In the genomic region with DNA sequence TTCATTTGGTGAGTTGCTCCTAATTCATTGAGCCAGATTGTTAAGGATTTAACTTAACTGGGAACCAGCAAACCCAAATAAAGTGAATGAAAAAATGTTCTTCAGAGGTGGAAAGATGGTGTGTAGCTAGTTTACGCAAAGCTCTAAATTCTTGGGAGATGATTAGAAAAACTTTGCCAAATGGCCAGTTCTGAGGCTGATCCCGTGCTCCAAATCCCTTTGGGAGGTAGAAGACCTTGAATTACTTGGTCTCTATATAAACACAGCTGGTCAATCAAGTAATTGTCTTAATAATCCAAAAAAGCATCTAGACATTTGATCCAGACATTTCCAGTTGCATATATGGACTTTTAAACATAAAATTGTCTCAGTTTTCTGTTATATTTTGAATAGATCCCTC, we compare ENCODE assay signal across 18 cellular contexts. TPM values are rescaled to one million over a fixed set of nuclear protein-coding genes. Genes with fewer than 3 reads are reported as not detected.
DNase-seq lines count a peak whose midpoint lies in the region; ATAC-seq and TF ChIP-seq lines count a peak whose summit lies in the region.
"Had no signal": no experiment of that assay in that cellular context is flagged by ENCODE, and none has a peak within 500 bp of the region (broad histone marks: within the 10 kb centered on the region; RNA-seq: fewer than 3 reads in every experiment).

No MANE protein-coding gene starts in this region.

- H3K4me1 ChIP-seq in GM23248 (ENCODE audit: insufficient read depth): no peaks in the 10 kb centered on the region
- H3K4me1 ChIP-seq: HAP-1, SJSA1 had no signal

- no peak overlapping the region for H2AFZ ChIP-seq in GM23248

- H3K4me3 ChIP-seq in fibroblast of mammary gland (ENCODE audit: control insufficient read depth, low read depth, low read length) (no peak overlapping the region), GM23248 (no peak overlapping the region)
- H3K4me3 ChIP-seq: BLaER1 treated with 17β-estradiol and CSF1 and Interleukin-3, amounts not matched to agents 10 nM and 100 nM; GM12878; HAP-1; SJSA1 had no signal

- H3K9me3 ChIP-seq in GM23248 (ENCODE audit: low read depth): no peaks in the 10 kb centered on the region
- H3K9me3 ChIP-seq: HAP-1, SJSA1 had no signal

- no peaks in the 10 kb centered on the region for H3K9me2 ChIP-seq in GM23248 (ENCODE audit: insufficient read depth)

- 29 to 34% methylated on average over 2 of the region's 2 CpGs for WGBS in GM23248 (ENCODE audit: low coverage in 1 of 2, low lambda C conversion rate in 2 of 2, missing lambda C conversion rate in 2 of 2), 2 experiments

- no peaks in the 10 kb centered on the region for H3K36me3 ChIP-seq in GM23248 (ENCODE audit: low read depth)
- H3K36me3 ChIP-seq: BLaER1 treated with 17β-estradiol and CSF1 and Interleukin-3, amounts not matched to agents 10 nM and 100 nM; HAP-1; SJSA1 had no signal

- in situ Hi-C loops in GM23248 (cut with MboI): no loop called here

- peak in 2 of 3 experiments; percentile 62 to 92 for DNase-seq in NCI-H1417 (lab: John Stamatoyannopoulos, UW)
- no peak for DNase-seq in NCI-H1417 treated with DMSO at 0.1 percent for 48 hours (lab: John Stamatoyannopoulos, UW)
- DNase-seq in NCI-H1930 (lab: John Stamatoyannopoulos, UW): peak; percentile 73 to 87
- DNase-seq in NCI-H748 treated with DMSO at 0.1 percent for 48 hours (lab: John Stamatoyannopoulos, UW): peak; percentile 89
- peak; percentile 53 for DNase-seq in fibroblast of mammary gland (ENCODE audit: low read depth)
- no peak for DNase-seq in GM23248
- no peak for DNase-seq in OCI-M1 (lab: John Stamatoyannopoulos, UW)
- DNase-seq: 8988T, IMR-90, Kasumi-1, NCI-H1694, NCI-H2227 treated with DMSO at 0.1 percent for 48 hours, NCI-H526 treated with DMSO at 0.1 percent for 48 hours had no signal

- H3K27me3 ChIP-seq in GM23248 (replicated peaks; ENCODE audit: insufficient read depth): peaks cover 4% of the 10 kb centered on the region; the same call in 1 of the 2 replicates
- H3K27me3 ChIP-seq: BLaER1 treated with 17β-estradiol and CSF1 and Interleukin-3, amounts not matched to agents 10 nM and 100 nM; SJSA1 had no signal

- no peaks in the 10 kb centered on the region for H3F3A ChIP-seq in GM23248 (ENCODE audit: insufficient read depth)

- H4K20me1 ChIP-seq in GM23248 (ENCODE audit: insufficient read depth): no peaks in the 10 kb centered on the region
- H4K20me1 ChIP-seq: BLaER1 treated with 17β-estradiol and CSF1 and Interleukin-3, amounts not matched to agents 10 nM and 100 nM had no signal

- no peak overlapping the region for H3K4me2 ChIP-seq in GM23248 (ENCODE audit: unreplicated experiment)

- no peak for ATAC-seq in HG03439 (IDR thresholded peaks at IDR 0.05; ENCODE audit: unreplicated experiment)
- ATAC-seq: GM12878 had no signal

- no peaks in the 10 kb centered on the region for H3K79me2 ChIP-seq in GM23248 (ENCODE audit: insufficient read depth)

- no peak for TF ChIP-seq CTCF in fibroblast of mammary gland (conservative IDR thresholded peaks at IDR 0.05; ENCODE audit: control insufficient read depth, insufficient read depth, low read depth, low read length)

- no peak overlapping the region for H3K9ac ChIP-seq in GM23248
- H3K9ac ChIP-seq: BLaER1 treated with 17β-estradiol and CSF1 and Interleukin-3, amounts not matched to agents 10 nM and 100 nM had no signal

- H3K27ac ChIP-seq in GM23248: no peak overlapping the region
- H3K27ac ChIP-seq: SJSA1 had no signal

RNA-seq across cellular contexts. Expression of gene ACTL7B, which starts 11.4 kb away (rescaled TPM):
- total RNA-seq in GM23248 (2014; rRNA removed; shearing (Covaris generic)): not detected in 2 replicates
- polyA plus RNA-seq in GM23248 (2016; fragmentation: Nextera tagmentation; extraction: Ambion mirVana): not detected in 2 replicates
- total RNA-seq: GM12878, IMR-90, SJSA1 had no signal
- polyA plus RNA-seq: GM12878, IMR-90 had no signal

RNA-seq across cellular contexts. Expression of gene ACTL7A, which starts 17.7 kb away (rescaled TPM):
- total RNA-seq in GM23248 (2014; rRNA removed; shearing (Covaris generic)): not detected in 2 replicates
- not detected in 2 replicates for polyA plus RNA-seq in GM23248 (2016; fragmentation: Nextera tagmentation; extraction: Ambion mirVana)
- total RNA-seq: GM12878, IMR-90, SJSA1 had no signal
- polyA plus RNA-seq: GM12878, IMR-90 had no signal

Comparison
In these comparisons a context has a peak if more than half of its experiments do, and no peak if none do; other contexts are left out.
1. DNase-seq: peak in NCI-H1417 (2 of 3), NCI-H1930 (2 of 2), NCI-H748 treated with DMSO at 0.1 percent for 48 hours (single experiment) and fibroblast of mammary gland (single experiment); none in NCI-H1417 treated with DMSO at 0.1 percent for 48 hours (single experiment), GM23248 (single experiment) and OCI-M1 (single experiment).